Comparison of ENCODE assay signal across 24 cellular contexts in the genomic region with DNA sequence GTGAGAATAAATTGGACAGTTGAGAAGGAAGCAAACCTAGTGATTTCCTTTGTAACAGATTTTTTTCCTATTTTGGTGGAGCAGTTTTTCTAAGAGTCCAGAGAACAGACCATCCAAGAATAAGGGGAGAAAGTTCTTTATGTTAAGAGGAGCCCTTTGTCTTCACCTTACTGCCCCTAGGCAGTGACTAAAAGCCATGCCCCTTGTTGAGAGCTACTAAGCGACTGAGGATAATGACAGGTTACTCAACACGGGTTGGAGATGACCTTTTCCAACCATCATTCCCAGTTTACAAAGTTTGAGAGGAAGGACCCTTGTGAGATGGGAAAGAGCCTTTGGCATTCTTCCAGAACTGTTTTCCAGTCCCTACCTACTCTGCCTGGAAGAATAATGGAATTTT. TPM values are rescaled to one million over a fixed set of nuclear protein-coding genes. Genes with fewer than 3 reads are reported as not detected.
DNase-seq lines count a peak whose midpoint lies in the region; ATAC-seq and TF ChIP-seq lines count a peak whose summit lies in the region.
"Had no signal": no experiment of that assay in that cellular context is flagged by ENCODE, and none has a peak within 500 bp of the region (broad histone marks: within the 10 kb centered on the region; RNA-seq: fewer than 3 reads in every experiment).

No MANE protein-coding gene starts in this region.

- H3K4me1 ChIP-seq in HUES48 (ENCODE audit: control insufficient read depth, insufficient read depth, low read length) (peaks cover 45% of the 10 kb centered on the region), endodermal cell (ENCODE audit: control insufficient read depth, insufficient read depth, low read length) (no peaks in the 10 kb centered on the region)
- H3K4me1 ChIP-seq: BLaER1, SJSA1 had no signal

- CTCF ChIA-PET in activated naive CD4-positive, alpha-beta T cell treated with anti-CD3 and anti-CD28 coated beads, Interleukin-2, amount 10 ng/mL, durations not matched to agents 7 days and 5 days (lab: Charles Lee), result no interaction called here

- H3K27me3 Mint-ChIP-seq in endodermal cell (ENCODE audit: insufficient read depth) (no peaks in the 10 kb centered on the region), neural crest cell (ENCODE audit: low read depth) (no peaks in the 10 kb centered on the region)
- H3K27me3 Mint-ChIP-seq in activated naive CD4-positive, alpha-beta T cell treated with anti-CD3 and anti-CD28 coated beads, Interleukin-2, amount 10 ng/mL, durations not matched to agents 7 days and 5 days, result peaks cover 26% of the 10 kb centered on the region

- H3K9ac ChIP-seq in HUES48 (ENCODE audit: low read depth, low read length) (no peak overlapping the region), endodermal cell (ENCODE audit: extremely low read depth, low read length, poor library complexity, severe bottlenecking) (no peak overlapping the region)
- H3K9ac ChIP-seq: BLaER1, KMS-11 had no signal

- H3K9me3 Mint-ChIP-seq in endodermal cell (peaks cover 28% of the 10 kb centered on the region), neural crest cell (no peaks in the 10 kb centered on the region)
- H3K9me3 Mint-ChIP-seq in activated naive CD4-positive, alpha-beta T cell treated with anti-CD3 and anti-CD28 coated beads, Interleukin-2, amount 10 ng/mL, durations not matched to agents 7 days and 5 days, result no peaks in the 10 kb centered on the region
- H3K9me3 Mint-ChIP-seq: CD4-positive, alpha-beta T cell had no signal

- DNase-seq in ELF-1 (ENCODE audit: low read depth, low spot score) (peak; percentile 79), endodermal cell (no peak), neural crest cell (ENCODE audit: low read depth, low spot score) (no peak), AG08396 (ENCODE audit: low spot score) (no peak), KG1 (lab: John Stamatoyannopoulos, UW) (no peak)
- DNase-seq in activated naive CD4-positive, alpha-beta T cell treated with anti-CD3 and anti-CD28 coated beads, Interleukin-2, amount 10 ng/mL, durations not matched to agents 7 days and 5 days, result no peak
- DNase-seq: 8988T; ACHN; CD4-positive, alpha-beta T cell; GDM1; MM.1S; NCI-H2029; NCI-H446 treated with DMSO at 0.1 percent for 48 hours; NCI-H526; NCI-H82; Right ventricle myocardium superior; RPMI8226 had no signal

- 17% methylated on average over 2 of the region's 2 CpGs; no CpG with 5 or more reads in 1 of the 2 experiments for WGBS in endodermal cell (ENCODE audit: insufficient coverage in 1 of 2, insufficient read length in 1 of 2), 2 experiments

- H3K4me3 Mint-ChIP-seq in endodermal cell (no peak overlapping the region), neural crest cell (peak overlapping the region; percentile 71)
- no peak overlapping the region for H3K4me3 Mint-ChIP-seq in activated naive CD4-positive, alpha-beta T cell treated with anti-CD3 and anti-CD28 coated beads, Interleukin-2, amount 10 ng/mL, durations not matched to agents 7 days and 5 days
- H3K4me3 Mint-ChIP-seq: CD4-positive, alpha-beta T cell had no signal

- H3K27me3 ChIP-seq in HUES48 (ENCODE audit: control insufficient read depth, insufficient read depth, low read length) (peaks cover 12% of the 10 kb centered on the region), endodermal cell (ENCODE audit: control insufficient read depth, insufficient read depth, low read length, poor library complexity, severe bottlenecking) (no peaks in the 10 kb centered on the region)

- no peaks in the 10 kb centered on the region for H3K36me3 ChIP-seq in HUES48 (ENCODE audit: control insufficient read depth, insufficient read depth, low read length)
- H3K36me3 ChIP-seq in endodermal cell (ENCODE audit: control insufficient read depth, insufficient read depth, low read length), result no peaks in the 10 kb centered on the region
- H3K36me3 ChIP-seq: BLaER1, SJSA1 had no signal

- H3K36me3 Mint-ChIP-seq in endodermal cell (ENCODE audit: low read depth) (no peaks in the 10 kb centered on the region), neural crest cell (ENCODE audit: low read depth) (peaks cover 4% of the 10 kb centered on the region)
- no peaks in the 10 kb centered on the region for H3K36me3 Mint-ChIP-seq in activated naive CD4-positive, alpha-beta T cell treated with anti-CD3 and anti-CD28 coated beads, Interleukin-2, amount 10 ng/mL, durations not matched to agents 7 days and 5 days

- H3K4me1 Mint-ChIP-seq in endodermal cell (peaks cover 14% of the 10 kb centered on the region), neural crest cell (peaks cover 64% of the 10 kb centered on the region)
- H3K4me1 Mint-ChIP-seq in activated naive CD4-positive, alpha-beta T cell treated with anti-CD3 and anti-CD28 coated beads, Interleukin-2, amount 10 ng/mL, durations not matched to agents 7 days and 5 days, result peaks cover 15% of the 10 kb centered on the region

- ATAC-seq in HG03097 (IDR thresholded peaks at IDR 0.05; ENCODE audit: low FRiP score, unreplicated experiment), result no peak
- ATAC-seq: GM12878 had no signal

- peak overlapping the region; percentile 11 for H3K27ac ChIP-seq in HUES48 (ENCODE audit: low read depth, low read length)
- H3K27ac ChIP-seq in endodermal cell (ENCODE audit: low read depth, low read length), result peak overlapping the region; percentile 9
- H3K27ac ChIP-seq: BLaER1, KMS-11, SJSA1 had no signal

- no peaks in the 10 kb centered on the region for H3K9me3 ChIP-seq in HUES48 (ENCODE audit: control insufficient read depth, insufficient read depth, low read length)
- H3K9me3 ChIP-seq in endodermal cell (ENCODE audit: control insufficient read depth, low read length), result no peaks in the 10 kb centered on the region
- H3K9me3 ChIP-seq: SJSA1 had no signal

- H3K4me3 ChIP-seq in HUES48 (ENCODE audit: low read depth, low read length) (no peak overlapping the region), endodermal cell (ENCODE audit: low read length) (no peak overlapping the region)
- H3K4me3 ChIP-seq: BLaER1, GM12878, SJSA1 had no signal

- TF ChIP-seq CTCF in endodermal cell (conservative IDR thresholded peaks at IDR 0.05) (no peak), neural crest cell (conservative IDR thresholded peaks at IDR 0.05) (no peak)

- H3K27ac Mint-ChIP-seq in endodermal cell, result no peak overlapping the region
- peak overlapping the region; percentile 7 for H3K27ac Mint-ChIP-seq in neural crest cell (ENCODE audit: unreplicated experiment)
- H3K27ac Mint-ChIP-seq in activated naive CD4-positive, alpha-beta T cell treated with anti-CD3 and anti-CD28 coated beads, Interleukin-2, amount 10 ng/mL, durations not matched to agents 7 days and 5 days, result no peak overlapping the region
- H3K27ac Mint-ChIP-seq: CD4-positive, alpha-beta T cell had no signal

RNA-seq across cellular contexts. Expression of gene CCDC160, which starts 3.2 kb away (rescaled TPM):
- total RNA-seq in endodermal cell (1 to 10 TPM; 2.9 to 4.7 TPM), neural crest cell (8.5 and 9.1 TPM in 2 replicates)
- 29.2 TPM for polyA plus RNA-seq in endodermal cell (2013, experiment 1 of 2)
- polyA plus RNA-seq in endodermal cell (2013, experiment 2 of 2), result 30.4 TPM
- total RNA-seq: CD4-positive, alpha-beta T cell; Daoy; GM12878; Right ventricle myocardium superior; SJSA1 had no signal
- polyA plus RNA-seq: GM12878 had no signal
